ENCODE assay signal across 8 cellular contexts in genomic region chr3:4977889-4978258, GRCh38. TPM values are rescaled to one million over a fixed set of nuclear protein-coding genes. Genes with fewer than 3 reads are reported as not detected.
DNase-seq lines count a peak whose midpoint lies in the region; ATAC-seq and TF ChIP-seq lines count a peak whose summit lies in the region.

No MANE protein-coding gene starts in this region.

- peak overlapping the region; percentile 99 for H3K27ac Mint-ChIP-seq in T-helper 1 cell treated with Interleukin-12 subunit alpha and Interleukin-12 subunit beta and Interleukin-4 antibody, amounts not matched to agents 30 μg/mL and 1 μg/mL, for 36 hours
- H3K27ac Mint-ChIP-seq in endothelial cell (ENCODE audit: unreplicated experiment) = peak overlapping the region; percentile 99

- TF ChIP-seq POLR2A in ovary (IDR thresholded peaks at IDR 0.05) = no peak

- H3K36me3 Mint-ChIP-seq in T-helper 1 cell treated with Interleukin-12 subunit alpha and Interleukin-12 subunit beta and Interleukin-4 antibody, amounts not matched to agents 30 μg/mL and 1 μg/mL, for 36 hours (ENCODE audit: low read depth) = peaks cover 44% of the 10 kb centered on the region
- H3K36me3 Mint-ChIP-seq in endothelial cell (ENCODE audit: low read depth, unreplicated experiment) = peaks cover 7% of the 10 kb centered on the region

- peaks cover 5% of the 10 kb centered on the region for H3K4me1 ChIP-seq in ovary (ENCODE audit: insufficient read depth)

- H3K4me3 Mint-ChIP-seq in T-helper 1 cell treated with Interleukin-12 subunit alpha and Interleukin-12 subunit beta and Interleukin-4 antibody, amounts not matched to agents 30 μg/mL and 1 μg/mL, for 36 hours = peak overlapping the region; percentile 98
- H3K4me3 Mint-ChIP-seq in endothelial cell (ENCODE audit: unreplicated experiment) = peak overlapping the region; percentile 91

- no peaks in the 10 kb centered on the region for H3K9me3 ChIP-seq in ovary

- WGBS in ovary, 3 donors = 0% methylated on average over 17 of the region's 17 CpGs

- H3K27me3 ChIP-seq in ovary = no peaks in the 10 kb centered on the region

- peak; percentile 59 for DNase-seq in activated naive CD4-positive, alpha-beta T cell treated with Interleukin-2 at 50 U/mL for 16 hours
- no peak for DNase-seq in activated naive CD4-positive, alpha-beta T cell (lab: John Stamatoyannopoulos, UW)
- DNase-seq in endothelial cell (ENCODE audit: low spot score) (no peak), ovary (no peak), NCI-H748 treated with DMSO at 0.1 percent for 48 hours (lab: John Stamatoyannopoulos, UW) (no peak)

- peak overlapping the region; percentile 97 to 98 for H3K27ac ChIP-seq in ovary

- H3K36me3 ChIP-seq in ovary = no peaks in the 10 kb centered on the region

- peaks cover 9% of the 10 kb centered on the region for H3K9me3 Mint-ChIP-seq in T-helper 1 cell treated with Interleukin-12 subunit alpha and Interleukin-12 subunit beta and Interleukin-4 antibody, amounts not matched to agents 30 μg/mL and 1 μg/mL, for 36 hours
- no peaks in the 10 kb centered on the region for H3K9me3 Mint-ChIP-seq in endothelial cell (ENCODE audit: unreplicated experiment)

- intact Hi-C loops in ovary (cut with DNase I) = loop anchor here in 2 of 4 donors (2.0 to 5.0 kb wide), 4 partner anchors 49 to 257 kb away; no protein-coding TSS in a partner anchor

- H3K4me1 Mint-ChIP-seq in T-helper 1 cell treated with Interleukin-12 subunit alpha and Interleukin-12 subunit beta and Interleukin-4 antibody, amounts not matched to agents 30 μg/mL and 1 μg/mL, for 36 hours (ENCODE audit: low read depth) = peaks cover 48% of the 10 kb centered on the region
- peaks cover 30% of the 10 kb centered on the region for H3K4me1 Mint-ChIP-seq in endothelial cell (ENCODE audit: unreplicated experiment)

- TF ChIP-seq CTCF in endothelial cell (IDR thresholded peaks at IDR 0.05; ENCODE audit: unreplicated experiment) (no peak), ovary (IDR thresholded peaks at IDR 0.05) (no peak)

- no peak for TF ChIP-seq EP300 in ovary (IDR thresholded peaks at IDR 0.05)

- no peaks in the 10 kb centered on the region for H3K27me3 Mint-ChIP-seq in T-helper 1 cell treated with Interleukin-12 subunit alpha and Interleukin-12 subunit beta and Interleukin-4 antibody, amounts not matched to agents 30 μg/mL and 1 μg/mL, for 36 hours (ENCODE audit: low read depth)
- H3K27me3 Mint-ChIP-seq in endothelial cell (ENCODE audit: unreplicated experiment) = peaks cover 11% of the 10 kb centered on the region

- H3K4me3 ChIP-seq in ovary = peak overlapping the region; percentile 87

- ATAC-seq in HG03108 (IDR thresholded peaks at IDR 0.05; ENCODE audit: unreplicated experiment) (no peak), HG02885 (IDR thresholded peaks at IDR 0.05; ENCODE audit: poor library complexity, unreplicated experiment) (no peak)

RNA-seq across cellular contexts. Expression of gene BHLHE40, which starts 1.4 kb away (rescaled TPM):
- total RNA-seq in endothelial cell (ENCODE audit: unreplicated experiment) (15.2 TPM), ovary (100 to 1,000 TPM in 4 of 7 donors, 10 to 100 TPM in 3; 47.3 to 264 (median 103) TPM)
- 10 to 100 TPM; 28.6 to 52.2 TPM for polyA plus RNA-seq in ovary
